Comparison of ENCODE assay signal across 8 cellular contexts in genomic region chr1:148257886-148258285, GRCh38.
DNase-seq lines count a peak whose midpoint lies in the region; ATAC-seq, FAIRE-seq and TF ChIP-seq lines count a peak whose summit lies in the region.
"Not testable (repeated sequence)": the region's sequence is repeated elsewhere in the genome, so short reads cannot be mapped to it uniquely, and the experiment has no call there.

No MANE protein-coding gene starts in this region.

- not testable (repeated sequence) for H3K36me3 Mint-ChIP-seq in GM23338 (ENCODE audit: low read depth); WTC11

- H3K4me1 Mint-ChIP-seq in GM23338 = not testable (repeated sequence)
- peaks cover 19% of the 10 kb centered on the region for H3K4me1 Mint-ChIP-seq in WTC11

- H3K4me3 Mint-ChIP-seq in GM23338, WTC11: not testable (repeated sequence)

- FAIRE-seq in bronchial epithelial cell (lab: Jason Lieb, UNC) = not testable (repeated sequence)

- not testable (repeated sequence) for H3K27ac ChIP-seq in GM23338 (ENCODE audit: low read depth); foreskin keratinocyte
- H3K27ac ChIP-seq in PC-9 (peak overlapping the region; percentile 25; the same call in 1 of the 2 replicates), suprapubic skin (peak overlapping the region; percentile 7)

- DNase-seq in DMS53 (lab: John Stamatoyannopoulos, UW) (peak; percentile 40), NCI-H526 treated with DMSO at 0.1 percent for 48 hours (lab: John Stamatoyannopoulos, UW) (peak; percentile 53), PC-9 (peak; percentile 15 to 88), bronchial epithelial cell (ENCODE audit: low read depth) (peak; percentile 61), foreskin keratinocyte (peak in 1 of 2 donors; percentile 64)
- DNase-seq in GM23338 (ENCODE audit: low spot score); WTC11 (ENCODE audit: low spot score); suprapubic skin (ENCODE audit: low spot score in 2 of 2): not testable (repeated sequence)

- not testable (repeated sequence) for H3K9me3 Mint-ChIP-seq in GM23338, WTC11

- H3K27ac Mint-ChIP-seq in GM23338 = not testable (repeated sequence)
- H3K27ac Mint-ChIP-seq in WTC11 = 0 out of 2 replicates have a peak overlapping the region, but pooled peaks have one; percentile 32

- TF ChIP-seq EP300 in suprapubic skin (IDR thresholded peaks at IDR 0.05) = not testable (repeated sequence)

- CTCF ChIA-PET in PC-9 (lab: Charles Lee); WTC11 (lab: Charles Lee): not testable (repeated sequence)

- H4K20me1 ChIP-seq in GM23338 (replicated peaks; ENCODE audit: insufficient read depth); PC-9 (ENCODE audit: insufficient read depth): not testable (repeated sequence)

- H3K4me2 ChIP-seq in GM23338 = peak overlapping the region; percentile 49; the same call in 1 of the 2 replicates
- H3K4me2 ChIP-seq in PC-9 = peak overlapping the region; percentile 48

- H3K9me3 ChIP-seq in PC-9 (ENCODE audit: insufficient read depth, low read depth); suprapubic skin: not testable (repeated sequence)

- H3K9me2 ChIP-seq in GM23338 (ENCODE audit: insufficient read depth); PC-9 (ENCODE audit: insufficient read depth): not testable (repeated sequence)

- WGBS in suprapubic skin = 66% methylated on average over 4 of the region's 4 CpGs

- not testable (repeated sequence) for H3F3A ChIP-seq in GM23338 (replicated peaks; ENCODE audit: low read depth); PC-9 (ENCODE audit: insufficient read depth, low read depth)

- not testable (repeated sequence) for ATAC-seq in GM23338, WTC11
- ATAC-seq in foreskin keratinocyte = peak; percentile 75

- TF ChIP-seq CTCF in GM23338 (conservative IDR thresholded peaks at IDR 0.05; ENCODE audit: low read depth in 2 of 2); PC-9 (conservative IDR thresholded peaks at IDR 0.05); WTC11 (IDR thresholded peaks at IDR 0.05); bronchial epithelial cell (IDR thresholded peaks at IDR 0.05; ENCODE audit: insufficient read depth, low read length, severe bottlenecking); foreskin keratinocyte (conservative IDR thresholded peaks at IDR 0.05); suprapubic skin (IDR thresholded peaks at IDR 0.05): not testable (repeated sequence)

- TF ChIP-seq POLR2A in suprapubic skin (IDR thresholded peaks at IDR 0.05) = not testable (repeated sequence)

- not testable (repeated sequence) for H3K27me3 ChIP-seq in GM23338 (ENCODE audit: insufficient read depth); PC-9 (ENCODE audit: insufficient read depth, low read depth); bronchial epithelial cell (ENCODE audit: control insufficient read depth, insufficient read depth, low read length); foreskin keratinocyte; suprapubic skin

- intact Hi-C loops in PC-9 (cut with micrococcal nuclease; ENCODE audit: unreplicated experiment) = not testable (repeated sequence)

- H3K27me3 Mint-ChIP-seq in GM23338 (ENCODE audit: insufficient read depth, low read depth, poor library complexity); WTC11 (ENCODE audit: low read depth): not testable (repeated sequence)

- POLR2A ChIA-PET in PC-9 (lab: Charles Lee; ENCODE audit: unreplicated experiment); WTC11 (lab: Charles Lee): not testable (repeated sequence)

- H3K79me2 ChIP-seq in GM23338 (replicated peaks; ENCODE audit: insufficient read depth); PC-9 (ENCODE audit: low read depth): not testable (repeated sequence)

- not testable (repeated sequence) for H3K4me1 ChIP-seq in GM23338 (ENCODE audit: insufficient read depth); foreskin keratinocyte; suprapubic skin
- H3K4me1 ChIP-seq in PC-9 (replicated peaks; ENCODE audit: insufficient read depth) = peaks cover 29% of the 10 kb centered on the region

- H2AFZ ChIP-seq in GM23338, PC-9: not testable (repeated sequence)

- H3K4me3 ChIP-seq in GM23338; PC-9; bronchial epithelial cell (ENCODE audit: low read depth, low read length); suprapubic skin: not testable (repeated sequence)

- H3K36me3 ChIP-seq in GM23338 (ENCODE audit: insufficient read depth); PC-9 (ENCODE audit: low read depth); bronchial epithelial cell (ENCODE audit: control insufficient read depth, insufficient read depth, low read length); suprapubic skin: not testable (repeated sequence)

- BruUV-seq in PC-9 (replicated peaks; lab: Mats Ljungman, UMichigan) = not testable (repeated sequence)
